18 cellular contexts compared by ENCODE assay signal in the genomic region with DNA sequence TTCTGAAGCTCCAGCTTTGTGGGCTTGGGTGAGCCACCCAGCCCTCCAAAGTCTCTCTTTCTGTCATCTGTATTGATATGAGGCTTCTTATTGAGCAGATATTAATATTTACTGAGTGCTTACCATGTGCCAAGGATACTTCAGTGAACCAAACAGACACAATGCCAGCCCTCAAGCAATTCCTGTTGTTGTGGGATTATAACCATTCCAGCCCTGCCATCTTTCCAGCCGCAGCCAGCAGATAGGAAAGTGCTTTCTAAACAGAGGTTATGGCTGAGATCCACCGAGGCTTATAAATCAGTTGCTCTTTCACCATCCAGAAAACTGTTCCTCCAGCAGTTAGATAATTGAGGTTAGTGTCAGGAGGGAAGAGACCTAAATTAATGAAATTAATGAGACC.
DNase-seq lines count a peak whose midpoint lies in the region; ATAC-seq and TF ChIP-seq lines count a peak whose summit lies in the region.
"Had no signal": no experiment of that assay in that cellular context is flagged by ENCODE, and none has a peak within 500 bp of the region (broad histone marks: within the 10 kb centered on the region; RNA-seq: fewer than 3 reads in every experiment).

No MANE protein-coding gene starts in this region.

- TF ChIP-seq POLR2A in breast epithelium (IDR thresholded peaks at IDR 0.05) = no peak
- no peak for TF ChIP-seq POLR2A in gastroesophageal sphincter (IDR thresholded peaks at IDR 0.05)

- WGBS in gastroesophageal sphincter (ENCODE audit: low coverage in 1 of 2), 2 donors = 40 to 89% methylated on average over 1 of the region's 2 CpGs

- POLR2A ChIA-PET in activated CD8-positive, alpha-beta T cell treated with anti-CD3 and anti-CD28 coated beads for 36 hours (lab: Charles Lee) = no interaction called here

- H3K27ac ChIP-seq in coronary artery (no peak overlapping the region), breast epithelium (no peak overlapping the region), substantia nigra (ENCODE audit: low read depth, low read length, poor library complexity, severe bottlenecking) (no peak overlapping the region), gastroesophageal sphincter (no peak overlapping the region)

- H3K4me3 ChIP-seq in coronary artery (no peak overlapping the region), breast epithelium (no peak overlapping the region), gastroesophageal sphincter (no peak overlapping the region)
- H3K4me3 ChIP-seq: GM23338 had no signal

- intact Hi-C loops in breast epithelium (cut with DNase I; ENCODE audit: low total_unique reads) = no loop called here
- intact Hi-C loops in activated CD8-positive, alpha-beta T cell treated with anti-CD3 and anti-CD28 coated beads for 36 hours (cut with micrococcal nuclease) = no loop called here

- no peak for ATAC-seq in gastroesophageal sphincter
- no peak for ATAC-seq in activated CD8-positive, alpha-beta T cell treated with anti-CD3 and anti-CD28 coated beads for 36 hours
- ATAC-seq: GM23338, HCT116 had no signal

- H3K9me3 ChIP-seq in breast epithelium (no peaks in the 10 kb centered on the region), gastroesophageal sphincter (no peaks in the 10 kb centered on the region)

- H3K4me1 Mint-ChIP-seq in osteocyte (ENCODE audit: unreplicated experiment) = no peaks in the 10 kb centered on the region
- no peaks in the 10 kb centered on the region for H3K4me1 Mint-ChIP-seq in activated CD8-positive, alpha-beta T cell treated with anti-CD3 and anti-CD28 coated beads for 36 hours (ENCODE audit: low read depth)
- H3K4me1 Mint-ChIP-seq: CD4-positive, alpha-beta memory T cell had no signal

- DNase-seq in amniotic epithelial cell (ENCODE audit: low read depth) (peak; percentile 20), coronary artery (ENCODE audit: low spot score) (peak; percentile 3), islet precursor cell (peak; percentile 5), osteocyte (ENCODE audit: extremely low spot score, unreplicated experiment) (peak; percentile 25), breast epithelium (ENCODE audit: low spot score in 2 of 2) (no peak), substantia nigra (lab: John Stamatoyannopoulos, UW) (no peak)
- no peak for DNase-seq in activated CD8-positive, alpha-beta T cell treated with anti-CD3 and anti-CD28 coated beads for 36 hours
- DNase-seq: C1 segment of cervical spinal cord; Calu3; CD4-positive, alpha-beta memory T cell; COR-L47; DMS53; DMS79 treated with DMSO at 0.1 percent for 48 hours; GF-D8; H9 had no signal

- H3K27me3 ChIP-seq in breast epithelium (no peaks in the 10 kb centered on the region), gastroesophageal sphincter (no peaks in the 10 kb centered on the region)

- no peak for TF ChIP-seq EP300 in gastroesophageal sphincter (IDR thresholded peaks at IDR 0.05)

- CTCF ChIA-PET in activated CD8-positive, alpha-beta T cell treated with anti-CD3 and anti-CD28 coated beads for 36 hours (lab: Charles Lee) = no interaction called here

- H3K36me3 ChIP-seq in breast epithelium = no peaks in the 10 kb centered on the region
- H3K36me3 ChIP-seq in gastroesophageal sphincter = no peaks in the 10 kb centered on the region

- H3K4me3 Mint-ChIP-seq in osteocyte (ENCODE audit: unreplicated experiment) = no peak overlapping the region
- H3K4me3 Mint-ChIP-seq in activated CD8-positive, alpha-beta T cell treated with anti-CD3 and anti-CD28 coated beads for 36 hours = no peak overlapping the region
- H3K4me3 Mint-ChIP-seq: CD4-positive, alpha-beta memory T cell; GM23338; H9 had no signal

- H3K4me1 ChIP-seq in breast epithelium = no peaks in the 10 kb centered on the region
- no peaks in the 10 kb centered on the region for H3K4me1 ChIP-seq in gastroesophageal sphincter

- H3K27me3 Mint-ChIP-seq in osteocyte (ENCODE audit: unreplicated experiment) = peaks cover 18% of the 10 kb centered on the region
- H3K27me3 Mint-ChIP-seq in activated CD8-positive, alpha-beta T cell treated with anti-CD3 and anti-CD28 coated beads for 36 hours = no peaks in the 10 kb centered on the region

- peaks cover 1% of the 10 kb centered on the region for H3K9me3 Mint-ChIP-seq in osteocyte (ENCODE audit: unreplicated experiment)
- H3K9me3 Mint-ChIP-seq in activated CD8-positive, alpha-beta T cell treated with anti-CD3 and anti-CD28 coated beads for 36 hours = no peaks in the 10 kb centered on the region
- H3K9me3 Mint-ChIP-seq: GM23338 had no signal

- no peak overlapping the region for H3K27ac Mint-ChIP-seq in osteocyte (ENCODE audit: unreplicated experiment)
- no peak overlapping the region for H3K27ac Mint-ChIP-seq in activated CD8-positive, alpha-beta T cell treated with anti-CD3 and anti-CD28 coated beads for 36 hours
- H3K27ac Mint-ChIP-seq: CD4-positive, alpha-beta memory T cell; GM23338 had no signal

- TF ChIP-seq CTCF in coronary artery (IDR thresholded peaks at IDR 0.05) (no peak), osteocyte (IDR thresholded peaks at IDR 0.05) (no peak), breast epithelium (IDR thresholded peaks at IDR 0.05) (no peak), gastroesophageal sphincter (IDR thresholded peaks at IDR 0.05) (no peak)
- no peak for TF ChIP-seq CTCF in activated CD8-positive, alpha-beta T cell treated with anti-CD3 and anti-CD28 coated beads for 36 hours (IDR thresholded peaks at IDR 0.05)

- H3K36me3 Mint-ChIP-seq in osteocyte (ENCODE audit: unreplicated experiment) = no peaks in the 10 kb centered on the region
- no peaks in the 10 kb centered on the region for H3K36me3 Mint-ChIP-seq in activated CD8-positive, alpha-beta T cell treated with anti-CD3 and anti-CD28 coated beads for 36 hours (ENCODE audit: low read depth)
- H3K36me3 Mint-ChIP-seq: CD4-positive, alpha-beta memory T cell had no signal

Comparison
In these comparisons a context has a peak if more than half of its experiments do, and no peak if none do; other contexts are left out.
1. DNase-seq: peak in amniotic epithelial cell (single experiment), coronary artery (single experiment), islet precursor cell (single experiment) and osteocyte (single experiment); none in breast epithelium (0 of 2), substantia nigra (0 of 49) and activated CD8-positive, alpha-beta T cell treated with anti-CD3 and anti-CD28 coated beads for 36 hours (single experiment).